ENCODE assay signal across 8 cellular contexts in genomic region chr18:48161911-48162698, GRCh38.
A peak's percentile ranks its signal among the peaks of the same experiment; 100 is the strongest.
DNase-seq lines count a peak whose midpoint lies in the region; ATAC-seq, FAIRE-seq and TF ChIP-seq lines count a peak whose summit lies in the region.

No MANE protein-coding gene starts in this region.

- H3K4me3 ChIP-seq in PC-3 (ENCODE audit: low read length), result peak overlapping the region; percentile 59; the same call in 1 of the 2 replicates

- no peaks in the 10 kb centered on the region for H3K36me3 Mint-ChIP-seq in activated T-cell treated with anti-CD3 and anti-CD28 coated beads, Interleukin-2, amount 50 U/mL, for 4 hours (ENCODE audit: insufficient read depth)
- H3K36me3 Mint-ChIP-seq in endothelial cell (ENCODE audit: low read depth, unreplicated experiment), result no peaks in the 10 kb centered on the region
- no peaks in the 10 kb centered on the region for H3K36me3 Mint-ChIP-seq in naive thymus-derived CD8-positive, alpha-beta T cell

- H3K9ac ChIP-seq in PC-3 (ENCODE audit: low read length), result no peak overlapping the region

- intact Hi-C loops in PC-3 (cut with micrococcal nuclease), result loop anchor here (1.0 kb wide), 1 partner anchor 25 kb away; no protein-coding TSS in a partner anchor

- DNase-seq in activated T-cell treated with anti-CD3 and anti-CD28 coated beads, Interleukin-2, amount 50 U/mL, for 4 hours, result no peak
- DNase-seq in activated T-cell treated with anti-CD3 and anti-CD28 coated beads, Interleukin-2, amount 50 U/mL, for 48 hours, result no peak
- DNase-seq in PC-3 (no peak), endothelial cell (ENCODE audit: low spot score) (no peak), NOMO-1 treated with dmso at 0.1 percent for 144 hours (lab: John Stamatoyannopoulos, UW; ENCODE audit: unreplicated experiment) (no peak), frontal cortex (ENCODE audit: low spot score in 2 of 2) (no peak)
- DNase-seq in naive thymus-derived CD8-positive, alpha-beta T cell, result no peak

- H3K27ac Mint-ChIP-seq in endothelial cell (ENCODE audit: unreplicated experiment), result no peak overlapping the region
- H3K27ac Mint-ChIP-seq in naive thymus-derived CD8-positive, alpha-beta T cell, result peak overlapping the region in 3 of 10 donors; percentile 60 to 83 (median 60)

- no peaks in the 10 kb centered on the region for H4K20me1 ChIP-seq in PC-3 (ENCODE audit: low read length)

- peaks cover 4% of the 10 kb centered on the region for H3K4me1 Mint-ChIP-seq in activated T-cell treated with anti-CD3 and anti-CD28 coated beads, Interleukin-2, amount 50 U/mL, for 4 hours (ENCODE audit: low read depth)
- H3K4me1 Mint-ChIP-seq in endothelial cell (ENCODE audit: unreplicated experiment), result peaks cover 17% of the 10 kb centered on the region
- H3K4me1 Mint-ChIP-seq in naive thymus-derived CD8-positive, alpha-beta T cell, result peaks cover 8 to 20% (median 17%) of the 10 kb centered on the region in 4 donors

- no peaks in the 10 kb centered on the region for H3F3A ChIP-seq in PC-3 (ENCODE audit: low read length, unreplicated experiment)

- H3K4me1 ChIP-seq in PC-3 (ENCODE audit: insufficient read depth, low read length), result no peaks in the 10 kb centered on the region

- H3K9me3 Mint-ChIP-seq in activated T-cell treated with anti-CD3 and anti-CD28 coated beads, Interleukin-2, amount 50 U/mL, for 4 hours, result no peaks in the 10 kb centered on the region
- no peaks in the 10 kb centered on the region for H3K9me3 Mint-ChIP-seq in endothelial cell (ENCODE audit: unreplicated experiment)
- H3K9me3 Mint-ChIP-seq in naive thymus-derived CD8-positive, alpha-beta T cell, result no peaks in the 10 kb centered on the region

- 0 out of 2 replicates have a peak overlapping the region, but pooled peaks have one; percentile 48 for H2AFZ ChIP-seq in PC-3 (ENCODE audit: low read length)

- ATAC-seq in activated T-cell treated with anti-CD3 and anti-CD28 coated beads, Interleukin-2, amount 50 U/mL, for 4 hours, result peak in 1 of 2 donors; percentile 44
- ATAC-seq in HG03139 (IDR thresholded peaks at IDR 0.05; ENCODE audit: unreplicated experiment), result peak; percentile 36
- peak; percentile 56 for ATAC-seq in PC-3
- peak in 1 of 2 donors; percentile 47 for ATAC-seq in naive thymus-derived CD8-positive, alpha-beta T cell

- H3K27ac ChIP-seq in PC-3 (ENCODE audit: low read length), result no peak overlapping the region

- peaks cover 7% of the 10 kb centered on the region for H3K27me3 Mint-ChIP-seq in activated T-cell treated with anti-CD3 and anti-CD28 coated beads, Interleukin-2, amount 50 U/mL, for 4 hours (ENCODE audit: low read depth)
- peaks cover 7% of the 10 kb centered on the region for H3K27me3 Mint-ChIP-seq in endothelial cell (ENCODE audit: unreplicated experiment)
- peaks cover 1 to 35% (median 8%) of the 10 kb centered on the region in 5 donors for H3K27me3 Mint-ChIP-seq in naive thymus-derived CD8-positive, alpha-beta T cell

- POLR2A ChIA-PET in PC-3 (lab: Charles Lee; ENCODE audit: unreplicated experiment), result no interaction called here
- POLR2A ChIA-PET in naive thymus-derived CD8-positive, alpha-beta T cell (lab: Charles Lee), result no interaction called here

- H3K79me2 ChIP-seq in PC-3 (ENCODE audit: low read length), result no peaks in the 10 kb centered on the region

- peak overlapping the region; percentile 73 for H3K4me2 ChIP-seq in PC-3 (ENCODE audit: low read length)

- H3K27me3 ChIP-seq in PC-3 (ENCODE audit: low read length), result no peaks in the 10 kb centered on the region

- no TSS peak for BruUV-seq in PC-3 (replicated peaks; lab: Mats Ljungman, UMichigan)

- TF ChIP-seq CTCF in PC-3 (conservative IDR thresholded peaks at IDR 0.05; ENCODE audit: low read depth, low read length), result no peak
- TF ChIP-seq CTCF in endothelial cell (IDR thresholded peaks at IDR 0.05; ENCODE audit: unreplicated experiment), result no peak

- no peaks in the 10 kb centered on the region for H3K36me3 ChIP-seq in PC-3 (ENCODE audit: low read depth, low read length)

- no peak for FAIRE-seq in frontal cortex (lab: Jason Lieb, UNC)

- CTCF ChIA-PET in PC-3 (lab: Charles Lee), result no interaction called here

- no peaks in the 10 kb centered on the region for H3K9me3 ChIP-seq in PC-3 (ENCODE audit: low read length)

- peak overlapping the region; percentile 65 for H3K4me3 Mint-ChIP-seq in activated T-cell treated with anti-CD3 and anti-CD28 coated beads, Interleukin-2, amount 50 U/mL, for 4 hours
- H3K4me3 Mint-ChIP-seq in endothelial cell (ENCODE audit: unreplicated experiment), result peak overlapping the region; percentile 78
- H3K4me3 Mint-ChIP-seq in naive thymus-derived CD8-positive, alpha-beta T cell, result peak overlapping the region; percentile 64 to 86 (median 78)

- no peaks in the 10 kb centered on the region for H3K9me2 ChIP-seq in PC-3 (replicated peaks; ENCODE audit: low read length)
